In genomic region chr10:132134541-132135397, GRCh38 we compare ENCODE assay signal across 1 cellular context.
TF ChIP-seq lines count a peak whose summit lies in the region.

No MANE protein-coding gene starts in this region.

TF ChIP-seq in HepG2, 621 proteins besides CTCF, POLR2A, EP300 and RAD21 (continued from another document):
- TF ChIP-seq ZBTB4 (CRISPR knock-in tag; IDR thresholded peaks at IDR 0.05; ENCODE audit: borderline replicate concordance) = no peak
